In the genomic region with DNA sequence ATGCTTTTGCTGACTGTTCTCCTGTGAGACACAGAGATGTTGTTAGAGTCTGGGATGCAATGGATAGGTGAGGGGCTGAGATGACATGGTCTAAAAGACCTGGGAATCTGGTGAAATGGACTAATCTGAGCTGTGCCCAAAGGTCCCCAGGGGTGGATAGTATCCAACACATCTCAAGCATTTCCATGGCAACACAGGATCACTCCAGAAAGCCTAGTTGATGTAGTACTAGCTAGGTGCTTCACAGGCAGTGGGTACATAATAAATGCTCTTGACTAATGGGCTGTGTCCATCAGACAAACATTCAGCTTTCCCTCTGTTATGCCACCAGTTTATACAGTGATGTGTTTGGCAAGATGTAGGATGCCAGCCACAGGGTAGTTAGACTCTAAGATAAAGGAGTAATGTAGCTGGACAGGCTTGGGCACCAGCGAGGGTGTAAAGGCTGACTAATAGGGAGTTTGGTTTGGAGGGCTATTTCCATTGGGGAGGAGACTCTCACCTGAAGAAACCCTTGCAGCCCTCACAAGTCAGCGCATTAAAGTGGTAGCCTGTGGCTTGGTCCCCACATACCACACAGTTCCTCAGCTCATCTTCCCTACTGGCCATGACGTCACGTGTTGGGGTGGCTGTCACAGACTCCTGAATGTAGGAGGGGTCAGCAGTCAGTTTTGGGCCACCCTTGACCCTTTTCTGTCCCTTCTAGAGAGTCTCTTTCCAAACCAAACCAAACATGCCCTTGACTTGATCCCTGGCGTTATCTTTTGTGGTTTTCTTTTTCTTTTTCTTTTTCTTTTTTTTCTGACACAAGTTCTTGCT, we compare ENCODE assay signal across 24 cellular contexts. TPM values are rescaled to one million over a fixed set of nuclear protein-coding genes. Genes with fewer than 3 reads are reported as not detected.
"Had no signal": no experiment of that assay in that cellular context is flagged by ENCODE, and none has a peak within 500 bp of the region (broad histone marks: within the 10 kb centered on the region; RNA-seq: fewer than 3 reads in every experiment).

No MANE protein-coding gene starts in this region.

- H3K27me3 Mint-ChIP-seq: progenitor cell of endocrine pancreas had no signal

- H3K27me3 ChIP-seq: suprapubic skin had no signal

- ATAC-seq: activated CD4-positive, CD25-positive, alpha-beta regulatory T cell treated with anti-CD3 and anti-CD28 coated beads, Interleukin-2, amount 50 U/mL, for 24 hours; effector memory CD8-positive, alpha-beta T cell; right cardiac atrium; stimulated activated naive CD8-positive, alpha-beta T cell treated with anti-CD3 and anti-CD28 coated beads, Interleukin-15, Interleukin-2, amounts not matched to agents 100 U/mL and 50 U/mL, for 24 hours had no signal

- H3K27ac Mint-ChIP-seq: effector memory CD8-positive, alpha-beta T cell; nephron progenitor cell; progenitor cell of endocrine pancreas; type B pancreatic cell had no signal

- H3K4me3 Mint-ChIP-seq: effector memory CD8-positive, alpha-beta T cell; nephron progenitor cell; type B pancreatic cell had no signal

- DNase-seq: activated naive CD4-positive, alpha-beta T cell; activated T-cell treated with anti-CD3 and anti-CD28 coated beads for 4 hours; anterior cingulate cortex; dermis blood vessel endothelial cell; effector memory CD8-positive, alpha-beta T cell; foreskin melanocyte; head of caudate nucleus; kidney glomerular epithelial cell; mesendoderm; nephron progenitor cell; occipital lobe; right cardiac atrium; small intestine; stimulated activated CD4-positive, alpha-beta T cell treated with anti-CD3 and anti-CD28 coated beads, Interleukin-4, amount 100 ng/mL, for 4 hours; stimulated activated CD8-positive, alpha-beta memory T cell treated with anti-CD3 and anti-CD28 coated beads, Interleukin-4, amount 100 ng/mL, for 48 hours; stimulated activated naive CD8-positive, alpha-beta T cell treated with anti-CD3 and anti-CD28 coated beads, Interleukin-15, Interleukin-2, amounts not matched to agents 100 U/mL and 50 U/mL, for 24 hours; T-helper 9 cell had no signal

- H3K27ac ChIP-seq: suprapubic skin had no signal

- H3K36me3 Mint-ChIP-seq: type B pancreatic cell had no signal

- H3K4me3 ChIP-seq: suprapubic skin had no signal

- H3K9me3 Mint-ChIP-seq: effector memory CD8-positive, alpha-beta T cell; nephron progenitor cell; type B pancreatic cell had no signal

- H3K4me1 ChIP-seq: suprapubic skin had no signal

- H3K9me3 ChIP-seq: suprapubic skin had no signal

RNA-seq across cellular contexts. Expression of a gene that starts 1.8 kb away (rescaled TPM):
- total RNA-seq: chondrocyte, dermis blood vessel endothelial cell, fibroblast of lung, progenitor cell of endocrine pancreas, right cardiac atrium had no signal
- polyA plus RNA-seq: fibroblast of lung had no signal

RNA-seq across cellular contexts. Expression of a gene that starts 12.7 kb away (rescaled TPM):
- total RNA-seq: chondrocyte, dermis blood vessel endothelial cell, fibroblast of lung, lower leg skin, occipital lobe, right cardiac atrium had no signal
- polyA plus RNA-seq: fibroblast of lung had no signal

RNA-seq across cellular contexts. Expression of a gene that starts 21.1 kb away (rescaled TPM):
- total RNA-seq: chondrocyte, dermis blood vessel endothelial cell, fibroblast of lung had no signal

RNA-seq across cellular contexts. Expression of a gene that starts 22.4 kb away (rescaled TPM):
- total RNA-seq: dermis blood vessel endothelial cell, fibroblast of lung had no signal
- polyA plus RNA-seq: fibroblast of lung had no signal
